ENCODE assay signal across 23 cellular contexts in genomic region chr1:84768634-84769033, GRCh38.
A peak's percentile ranks its signal among the peaks of the same experiment; 100 is the strongest.
DNase-seq lines count a peak whose midpoint lies in the region; ATAC-seq, FAIRE-seq and TF ChIP-seq lines count a peak whose summit lies in the region.
"Had no signal": no experiment of that assay in that cellular context is flagged by ENCODE, and none has a peak within 500 bp of the region (broad histone marks: within the 10 kb centered on the region; RNA-seq: fewer than 3 reads in every experiment).

No MANE protein-coding gene starts in this region.

- TF ChIP-seq POLR2A in GM12891 (IDR thresholded peaks at IDR 0.05; ENCODE audit: low read depth, low read length) (no peak), IMR-90 (IDR thresholded peaks at IDR 0.05; ENCODE audit: low read depth, low read length) (no peak)

- no peak overlapping the region for H2AK9ac ChIP-seq in IMR-90 (replicated peaks; ENCODE audit: low read depth, low read length, poor library complexity)

- no peak overlapping the region for H4K91ac ChIP-seq in IMR-90 (ENCODE audit: insufficient read depth, low read depth, low read length)

- H3K18ac ChIP-seq in IMR-90 (ENCODE audit: low read depth, low read length) = no peak overlapping the region

- H3K4me1 ChIP-seq in IMR-90 (ENCODE audit: control insufficient read depth, insufficient read depth, low read length) = no peaks in the 10 kb centered on the region
- H3K4me1 ChIP-seq: BE2C, BLaER1 had no signal

- H3K4me3 ChIP-seq in IMR-90 (ENCODE audit: insufficient read depth, low read depth, low read length) = no peak overlapping the region
- H3K4me3 ChIP-seq: BLaER1 had no signal

- POLR2A ChIA-PET in HEK293T (lab: Yijun Ruan, JAX) (no interaction called here), IMR-90 (lab: Charles Lee; ENCODE audit: unreplicated experiment) (no interaction called here)

- H4K8ac ChIP-seq in IMR-90 (ENCODE audit: low read depth in 2 of 2, low read length in 2 of 2) = no peak overlapping the region

- dilution Hi-C loops in IMR-90 (cut with HindIII; ENCODE audit: low sequenced_read_pairs, unreplicated experiment) = no loop called here

- H3K56ac ChIP-seq in IMR-90 (ENCODE audit: extremely low read depth, insufficient read depth, low read length) = no peak overlapping the region

- no peak overlapping the region for H2BK120ac ChIP-seq in IMR-90 (ENCODE audit: low read depth, low read length)

- H3K14ac ChIP-seq in IMR-90 (replicated peaks; ENCODE audit: low read depth, low read length) = no peak overlapping the region

- TF ChIP-seq CTCF in IMR-90 (conservative IDR thresholded peaks at IDR 0.05; ENCODE audit: low read depth, low read length) = no peak

- H3K4ac ChIP-seq in IMR-90 (ENCODE audit: low read depth, low read length) = no peak overlapping the region

- intact Hi-C loops in IMR-90 (cut with micrococcal nuclease) = no loop called here
- intact Hi-C loops in cardiac septum (cut with DNase I) = no loop called here

- H3K9ac ChIP-seq in IMR-90 (ENCODE audit: low read depth, low read length) = no peak overlapping the region
- H3K9ac ChIP-seq: BLaER1 had no signal

- H3K27me3 ChIP-seq in IMR-90 (ENCODE audit: control insufficient read depth, insufficient read depth, low read length) = peaks cover 26% of the 10 kb centered on the region
- H3K27me3 ChIP-seq: BE2C, BLaER1 had no signal

- no peak overlapping the region for H3K27ac ChIP-seq in IMR-90 (ENCODE audit: insufficient read depth, low read length)
- H3K27ac ChIP-seq: BLaER1 had no signal

- H4K20me1 ChIP-seq in IMR-90 (ENCODE audit: insufficient read depth, low read length) = no peaks in the 10 kb centered on the region
- H4K20me1 ChIP-seq: BLaER1 had no signal

- FAIRE-seq in GM12891 (lab: Jason Lieb, UNC) (peak; percentile 28), urothelium cell line (lab: Jason Lieb, UNC) (peak; percentile 93)
- FAIRE-seq: A204.1, G401.6, GM12892, GM18507 had no signal

- no peak overlapping the region for H2AFZ ChIP-seq in IMR-90 (replicated peaks; ENCODE audit: low read length, poor library complexity)

- H3K36me3 ChIP-seq in IMR-90 (ENCODE audit: control insufficient read depth, insufficient read depth, low read length) = no peaks in the 10 kb centered on the region
- H3K36me3 ChIP-seq: BE2C, BLaER1 had no signal

- no peak overlapping the region for H4K5ac ChIP-seq in IMR-90 (ENCODE audit: low read depth, low read length)

- no peak overlapping the region for H3K4me2 ChIP-seq in IMR-90 (ENCODE audit: low read depth, low read length)
- H3K4me2 ChIP-seq: BLaER1 had no signal

- H3K9me1 ChIP-seq in IMR-90 (ENCODE audit: insufficient read depth, low read length) = no peaks in the 10 kb centered on the region

- no peak for TF ChIP-seq RAD21 in IMR-90 (IDR thresholded peaks at IDR 0.05; ENCODE audit: low read length)

- H3K23ac ChIP-seq in IMR-90 (ENCODE audit: low read depth, low read length) = no peak overlapping the region

- no TSS peak for BruUV-seq in IMR-90 (replicated peaks; lab: Mats Ljungman, UMichigan)

- DNase-seq in GM12891 (ENCODE audit: insufficient read length, low spot score) (no peak), HEK293T (ENCODE audit: extremely low spot score) (no peak), IMR-90 (no peak), urothelium cell line (ENCODE audit: low spot score) (no peak), cerebellar nuclear complex (lab: John Stamatoyannopoulos, UW) (no peak), ureter (ENCODE audit: low spot score) (no peak), NCI-H446 (lab: John Stamatoyannopoulos, UW) (no peak), cardiac septum (ENCODE audit: low spot score) (no peak)
- DNase-seq: 8988T; ACHN; BE2C; C1 segment of cervical spinal cord; CD4-positive, alpha-beta memory T cell; CD4-positive, CD25-positive, alpha-beta regulatory T cell; CD8-positive, alpha-beta memory T cell; COR-L47; DMS79 treated with DMSO at 0.1 percent for 48 hours; GF-D8 had no signal

- no peak overlapping the region for H2BK20ac ChIP-seq in IMR-90 (ENCODE audit: low read depth, low read length)

- no peak overlapping the region for H2BK15ac ChIP-seq in IMR-90 (ENCODE audit: low read depth, low read length)

- no peak for ATAC-seq in IMR-90 (ENCODE audit: low read depth)

- CTCF ChIA-PET in HEK293T (lab: Yijun Ruan, JAX) (interaction anchor here (0.9 kb wide), 1 partner anchor 873 kb away, joined by 3 read pairs; no protein-coding TSS in a partner anchor), IMR-90 (lab: Yijun Ruan, JAX) (no interaction called here)

- H3K79me1 ChIP-seq in IMR-90 (ENCODE audit: low read depth in 1 of 2, low read length in 2 of 2) = no peaks in the 10 kb centered on the region

- H2AK5ac ChIP-seq in IMR-90 (ENCODE audit: low read depth, low read length) = no peak overlapping the region

- in situ Hi-C loops in IMR-90 (cut with MboI; ENCODE audit: low sequenced_read_pairs) = loop anchor here (10.0 to 25.0 kb wide), 2 partner anchors 331 to 634 kb away; no protein-coding TSS in a partner anchor

- peak overlapping the region; percentile 85 for H2BK5ac ChIP-seq in IMR-90 (ENCODE audit: low read depth, low read length, poor library complexity, severe bottlenecking)

- H3K9me3 ChIP-seq in IMR-90 (ENCODE audit: control insufficient read depth, insufficient read depth, low read length) = peaks cover 3% of the 10 kb centered on the region; the same call in 1 of the 2 replicates
- H3K9me3 ChIP-seq: BE2C, BLaER1 had no signal

TF ChIP-seq in GM12891, 5 proteins besides CTCF, POLR2A, EP300 and RAD21:
- no peak for TF ChIP-seq SPI1 (IDR thresholded peaks at IDR 0.05; ENCODE audit: low read depth, low read length)
- no peak for TF ChIP-seq POLR2AphosphoS5 (IDR thresholded peaks at IDR 0.05; ENCODE audit: low read depth, low read length)
- no peak for TF ChIP-seq POU2F2 (IDR thresholded peaks at IDR 0.05; ENCODE audit: low read depth, low read length)
- no peak for TF ChIP-seq TAF1 (IDR thresholded peaks at IDR 0.05; ENCODE audit: low read depth, low read length)
- TF ChIP-seq PAX5 (IDR thresholded peaks at IDR 0.05; ENCODE audit: insufficient read depth, low read length, severe bottlenecking) = no peak

TF ChIP-seq in HEK293T, 16 proteins besides CTCF, POLR2A, EP300 and RAD21:
- no peak for TF ChIP-seq NFRKB (IDR thresholded peaks at IDR 0.05)
- 0 out of 2 replicates have a peak, but pooled peaks have one; percentile 34 for TF ChIP-seq TARDBP (IDR thresholded peaks at IDR 0.05)

TF ChIP-seq in IMR-90, 13 proteins besides CTCF, POLR2A, EP300 and RAD21:
- TF ChIP-seq FOS (IDR thresholded peaks at IDR 0.05; ENCODE audit: low read depth, low read length) = no peak
- TF ChIP-seq ELK1 (IDR thresholded peaks at IDR 0.05; ENCODE audit: borderline replicate concordance, low read depth, low read length) = no peak
- no peak for TF ChIP-seq MAFK (IDR thresholded peaks at IDR 0.05; ENCODE audit: low read depth, low read length)
- TF ChIP-seq RFX5 (IDR thresholded peaks at IDR 0.05; ENCODE audit: low read depth, low read length) = no peak
- TF ChIP-seq RCOR1 (IDR thresholded peaks at IDR 0.05; ENCODE audit: insufficient replicate concordance, low read length) = no peak
- TF ChIP-seq USF2 (IDR thresholded peaks at IDR 0.05; ENCODE audit: low read depth, low read length) = no peak
- no peak for TF ChIP-seq CHD1 (IDR thresholded peaks at IDR 0.05; ENCODE audit: low read depth, low read length)
- TF ChIP-seq MAZ (IDR thresholded peaks at IDR 0.05; ENCODE audit: borderline replicate concordance, low read depth, low read length) = no peak
- TF ChIP-seq SMC3 (IDR thresholded peaks at IDR 0.05; ENCODE audit: low read depth, low read length) = no peak
- no peak for TF ChIP-seq NFE2L2 (IDR thresholded peaks at IDR 0.05; ENCODE audit: low read depth, low read length)
- no peak for TF ChIP-seq CEBPB (IDR thresholded peaks at IDR 0.05; ENCODE audit: low read depth, low read length)
- no peak for TF ChIP-seq BHLHE40 (IDR thresholded peaks at IDR 0.05; ENCODE audit: low read depth, low read length)
- no peak for TF ChIP-seq MXI1 (IDR thresholded peaks at IDR 0.05; ENCODE audit: borderline replicate concordance, low read depth, low read length)
TF ChIP-seq in IMR-90: peak in this region for 0.
